In genomic region chr2:196112408-196113039, GRCh38 we compare ENCODE assay signal across 9 cellular contexts. TPM values are rescaled to one million over a fixed set of nuclear protein-coding genes. Genes with fewer than 3 reads are reported as not detected.
DNase-seq lines count a peak whose midpoint lies in the region; TF ChIP-seq lines count a peak whose summit lies in the region.
"Had no signal": no experiment of that assay in that cellular context is flagged by ENCODE, and none has a peak within 500 bp of the region (broad histone marks: within the 10 kb centered on the region; RNA-seq: fewer than 3 reads in every experiment).

No MANE protein-coding gene starts in this region.

- H3K27ac Mint-ChIP-seq in chondrocyte (ENCODE audit: unreplicated experiment) = peak overlapping the region; percentile 96

- no peaks in the 10 kb centered on the region for H3K36me3 ChIP-seq in H7 (replicated peaks; ENCODE audit: control insufficient read depth, insufficient read depth, low read length)

- H3K4me3 ChIP-seq in H7 (ENCODE audit: insufficient read depth, low read depth, low read length) = no peak overlapping the region

- no peaks in the 10 kb centered on the region for H3K36me3 Mint-ChIP-seq in chondrocyte (ENCODE audit: low read depth)

- no peaks in the 10 kb centered on the region for H3K9me3 Mint-ChIP-seq in chondrocyte (ENCODE audit: low read depth)

- no peaks in the 10 kb centered on the region for H3K27me3 Mint-ChIP-seq in chondrocyte (ENCODE audit: low read depth)

- TF ChIP-seq CTCF in AG09319 (IDR thresholded peaks at IDR 0.05; ENCODE audit: low read depth, low read length) = no peak
- no peak for TF ChIP-seq CTCF in chondrocyte (IDR thresholded peaks at IDR 0.05)

- DNase-seq in AG09319 (ENCODE audit: extremely low read depth, low read depth) = peak; percentile 56
- DNase-seq in chondrocyte (ENCODE audit: low spot score) = no peak
- DNase-seq in myocyte (ENCODE audit: low read depth) = peak; percentile 59
- no peak for DNase-seq in effector CD4-positive, alpha-beta T cell
- no peak for DNase-seq in H7
- DNase-seq in NCI-H510A (lab: John Stamatoyannopoulos, UW) = no peak
- no peak for DNase-seq in DMS 273 (lab: John Stamatoyannopoulos, UW; ENCODE audit: unreplicated experiment)
- DNase-seq: NCI-H524 had no signal

- H3K4me3 Mint-ChIP-seq in chondrocyte (ENCODE audit: unreplicated experiment) = no peak overlapping the region

- no peaks in the 10 kb centered on the region for H3K27me3 ChIP-seq in H7 (ENCODE audit: control insufficient read depth, insufficient read depth, low read length)

- TF ChIP-seq EP300 in Ishikawa (IDR thresholded peaks at IDR 0.05; ENCODE audit: borderline replicate concordance) = no peak

- no peak for TF ChIP-seq RAD21 in Ishikawa (IDR thresholded peaks at IDR 0.05; ENCODE audit: low read depth)

- H3K4me1 Mint-ChIP-seq in chondrocyte (ENCODE audit: low read depth) = peaks cover 41% of the 10 kb centered on the region

TF ChIP-seq in Ishikawa, 13 proteins besides CTCF, POLR2A, EP300 and RAD21:
- TF ChIP-seq NFIC (IDR thresholded peaks at IDR 0.05) (no peak), USF1 (IDR thresholded peaks at IDR 0.05) (peak; percentile 77), EGR1 (IDR thresholded peaks at IDR 0.05) (no peak)

RNA-seq across cellular contexts. Expression of gene DNAH7, which starts 43.9 kb away (rescaled TPM):
- 0.03 to 0.70 TPM (median 0.20 TPM) in 3 replicates for total RNA-seq in chondrocyte
- 0.80 and 1.4 TPM in 2 replicates for total RNA-seq in myocyte
- 0.26 TPM for polyA plus RNA-seq in myocyte (2012)
- under 0.01 TPM in 1 of 2 replicates, not detected in the other for total RNA-seq in H7 (2014; rRNA removed; shearing (Covaris generic))

RNA-seq across cellular contexts. Expression of gene STK17B, which starts 58.9 kb away (rescaled TPM):
- total RNA-seq in chondrocyte (35.4 to 50.2 TPM (median 37.2 TPM) in 3 replicates), myocyte (73.9 and 80.1 TPM in 2 replicates)
- polyA plus RNA-seq in myocyte (2012) = 12.1 TPM
- 16.2 and 26.5 TPM in 2 replicates for total RNA-seq in H7 (2014; rRNA removed; shearing (Covaris generic))

Comparison
In these comparisons a context has a peak if more than half of its experiments do, and no peak if none do; other contexts are left out.
1. DNase-seq: peak in AG09319 (single experiment) and myocyte (single experiment); none in chondrocyte (single experiment), effector CD4-positive, alpha-beta T cell (single experiment), H7 (single experiment), NCI-H510A (single experiment) and DMS 273 (single experiment).